Comparison of ENCODE assay signal across 10 cellular contexts in genomic region chr9:126375386-126375785, GRCh38. TPM values are rescaled to one million over a fixed set of nuclear protein-coding genes. Genes with fewer than 3 reads are reported as not detected.
A peak's percentile ranks its signal among the peaks of the same experiment; 100 is the strongest.
DNase-seq lines count a peak whose midpoint lies in the region; ATAC-seq and TF ChIP-seq lines count a peak whose summit lies in the region.
"Had no signal": no experiment of that assay in that cellular context is flagged by ENCODE, and none has a peak within 500 bp of the region (broad histone marks: within the 10 kb centered on the region; RNA-seq: fewer than 3 reads in every experiment).

No MANE protein-coding gene starts in this region.

- no peak for ATAC-seq in GM19023 (IDR thresholded peaks at IDR 0.05; ENCODE audit: unreplicated experiment)
- ATAC-seq: activated naive CD4-positive, alpha-beta T cell treated with anti-CD3 and anti-CD28 coated beads, Interleukin-2, amount 50 U/mL, for 72 hours had no signal

- H3K4me1 Mint-ChIP-seq in dendritic cell treated with granulocyte-macrophage colony-stimulating factor and Interleukin-4, amounts not matched to agents 40 ng/mL and 50 ng/mL, for 4 days (ENCODE audit: low read depth) = peaks cover 87% of the 10 kb centered on the region
- H3K4me1 Mint-ChIP-seq in activated T-helper 1 cell treated with anti-CD3 and anti-CD28 coated beads, Interleukin-12 subunit alpha, Interleukin-12 subunit beta, Interleukin-2, Interleukin-4 antibody, amounts not matched to agents 30 ng/mL and 10 ng/mL and 1 ng/mL, durations not matched to agents 14 hours and 24 hours and 36 hours (ENCODE audit: low read depth) = peaks cover 25% of the 10 kb centered on the region

- H3K36me3 ChIP-seq in BJ (ENCODE audit: control insufficient read depth, insufficient read depth, low read length) (no peaks in the 10 kb centered on the region), muscle layer of duodenum (ENCODE audit: control insufficient read depth in 1 of 2, insufficient read depth in 2 of 2, low read length in 2 of 2) (no peaks in the 10 kb centered on the region)

- H3K9me3 Mint-ChIP-seq in dendritic cell treated with granulocyte-macrophage colony-stimulating factor and Interleukin-4, amounts not matched to agents 40 ng/mL and 50 ng/mL, for 4 days = no peaks in the 10 kb centered on the region
- H3K9me3 Mint-ChIP-seq in activated T-helper 1 cell treated with anti-CD3 and anti-CD28 coated beads, Interleukin-12 subunit alpha, Interleukin-12 subunit beta, Interleukin-2, Interleukin-4 antibody, amounts not matched to agents 30 ng/mL and 10 ng/mL and 1 ng/mL, durations not matched to agents 14 hours and 24 hours and 36 hours = no peaks in the 10 kb centered on the region
- H3K9me3 Mint-ChIP-seq: activated naive CD4-positive, alpha-beta T cell treated with anti-CD3 and anti-CD28 coated beads, Interleukin-2, amount 50 U/mL, for 72 hours had no signal

- TF ChIP-seq CTCF in BJ (IDR thresholded peaks at IDR 0.05; ENCODE audit: insufficient read depth, low read depth, low read length) = 0 out of 2 replicates have a peak, but pooled peaks have one; percentile 20

- peaks cover 57% of the 10 kb centered on the region for H3K36me3 Mint-ChIP-seq in dendritic cell treated with granulocyte-macrophage colony-stimulating factor and Interleukin-4, amounts not matched to agents 40 ng/mL and 50 ng/mL, for 4 days (ENCODE audit: low read depth)
- H3K36me3 Mint-ChIP-seq in activated T-helper 1 cell treated with anti-CD3 and anti-CD28 coated beads, Interleukin-12 subunit alpha, Interleukin-12 subunit beta, Interleukin-2, Interleukin-4 antibody, amounts not matched to agents 30 ng/mL and 10 ng/mL and 1 ng/mL, durations not matched to agents 14 hours and 24 hours and 36 hours (ENCODE audit: low read depth) = no peaks in the 10 kb centered on the region
- H3K36me3 Mint-ChIP-seq: activated naive CD4-positive, alpha-beta T cell treated with anti-CD3 and anti-CD28 coated beads, Interleukin-2, amount 50 U/mL, for 72 hours had no signal

- CTCF ChIA-PET in BJ (lab: Yijun Ruan, JAX) = interaction anchor here (1.1 kb wide), 2 partner anchors 21 to 23 kb away, joined by 3 to 6 read pairs; no protein-coding TSS in a partner anchor

- intact Hi-C loops in dendritic cell treated with granulocyte-macrophage colony-stimulating factor and Interleukin-4, amounts not matched to agents 40 ng/mL and 50 ng/mL, for 4 days (cut with micrococcal nuclease) = no loop called here
- intact Hi-C loops in activated T-helper 1 cell treated with anti-CD3 and anti-CD28 coated beads, Interleukin-12 subunit alpha, Interleukin-12 subunit beta, Interleukin-2, Interleukin-4 antibody, amounts not matched to agents 30 ng/mL and 10 ng/mL and 1 ng/mL, durations not matched to agents 14 hours and 24 hours and 36 hours (cut with micrococcal nuclease) = no loop called here

- peak overlapping the region; percentile 18 for H3K27ac ChIP-seq in muscle layer of duodenum (ENCODE audit: low read length)

- DNase-seq in BJ (ENCODE audit: low read depth) (no peak), MV-4-11 (lab: John Stamatoyannopoulos, UW) (peak; percentile 74), epidermal melanocyte (ENCODE audit: insufficient read length, low spot score) (no peak)
- no peak for DNase-seq in activated T-helper 1 cell treated with anti-CD3 and anti-CD28 coated beads, Interleukin-12 subunit alpha, Interleukin-12 subunit beta, Interleukin-2, Interleukin-4 antibody, amounts not matched to agents 30 ng/mL and 10 ng/mL and 1 ng/mL, durations not matched to agents 14 hours and 24 hours and 36 hours (ENCODE audit: low spot score)
- DNase-seq in stimulated activated CD4-positive, alpha-beta T cell treated with anti-CD3 and anti-CD28 coated beads, Interleukin-2, amount 100 ng/mL, for 24 hours = no peak

- H3K27me3 ChIP-seq in BJ (ENCODE audit: control insufficient read depth, insufficient read depth, low read length) = no peaks in the 10 kb centered on the region
- H3K27me3 ChIP-seq in muscle layer of duodenum (ENCODE audit: low read depth, low read length) = no peaks in the 10 kb centered on the region

- H3K4me1 ChIP-seq in muscle layer of duodenum (ENCODE audit: control insufficient read depth in 1 of 2, insufficient read depth in 2 of 2, low read length in 2 of 2) = peaks cover 11 to 23% of the 10 kb centered on the region in 2 donors

- no peaks in the 10 kb centered on the region for H3K9me3 ChIP-seq in muscle layer of duodenum (ENCODE audit: control insufficient read depth in 1 of 2, low read length in 2 of 2)

- no peaks in the 10 kb centered on the region for H3K27me3 Mint-ChIP-seq in dendritic cell treated with granulocyte-macrophage colony-stimulating factor and Interleukin-4, amounts not matched to agents 40 ng/mL and 50 ng/mL, for 4 days
- peaks cover 7% of the 10 kb centered on the region for H3K27me3 Mint-ChIP-seq in activated T-helper 1 cell treated with anti-CD3 and anti-CD28 coated beads, Interleukin-12 subunit alpha, Interleukin-12 subunit beta, Interleukin-2, Interleukin-4 antibody, amounts not matched to agents 30 ng/mL and 10 ng/mL and 1 ng/mL, durations not matched to agents 14 hours and 24 hours and 36 hours (ENCODE audit: insufficient read depth)

- peak overlapping the region; percentile 24 for H3K4me3 Mint-ChIP-seq in dendritic cell treated with granulocyte-macrophage colony-stimulating factor and Interleukin-4, amounts not matched to agents 40 ng/mL and 50 ng/mL, for 4 days
- H3K4me3 Mint-ChIP-seq in activated T-helper 1 cell treated with anti-CD3 and anti-CD28 coated beads, Interleukin-12 subunit alpha, Interleukin-12 subunit beta, Interleukin-2, Interleukin-4 antibody, amounts not matched to agents 30 ng/mL and 10 ng/mL and 1 ng/mL, durations not matched to agents 14 hours and 24 hours and 36 hours = no peak overlapping the region

- peak overlapping the region; percentile 75 for H3K27ac Mint-ChIP-seq in dendritic cell treated with granulocyte-macrophage colony-stimulating factor and Interleukin-4, amounts not matched to agents 40 ng/mL and 50 ng/mL, for 4 days
- no peak overlapping the region for H3K27ac Mint-ChIP-seq in activated T-helper 1 cell treated with anti-CD3 and anti-CD28 coated beads, Interleukin-12 subunit alpha, Interleukin-12 subunit beta, Interleukin-2, Interleukin-4 antibody, amounts not matched to agents 30 ng/mL and 10 ng/mL and 1 ng/mL, durations not matched to agents 14 hours and 24 hours and 36 hours
- H3K27ac Mint-ChIP-seq: activated naive CD4-positive, alpha-beta T cell treated with anti-CD3 and anti-CD28 coated beads, Interleukin-2, amount 50 U/mL, for 72 hours had no signal

- H3K4me3 ChIP-seq in BJ (ENCODE audit: low read depth, low read length) = no peak overlapping the region
- no peak overlapping the region for H3K4me3 ChIP-seq in muscle layer of duodenum (ENCODE audit: low read depth in 1 of 2, low read length in 2 of 2)
- H3K4me3 ChIP-seq: lung had no signal

- POLR2A ChIA-PET in BJ (lab: Charles Lee) = no interaction called here

RNA-seq across cellular contexts. Expression of gene MVB12B, which starts 48.8 kb away (rescaled TPM):
- 2.1 and 2.7 TPM in 2 replicates for polyA plus RNA-seq in BJ (2011; rRNA removed)
- 5.1 and 6.4 TPM in 2 replicates for polyA minus RNA-seq in BJ (2011; rRNA and poly(A)+ RNA removed)
- total RNA-seq in activated T-helper 1 cell treated with anti-CD3 and anti-CD28 coated beads, Interleukin-12 subunit alpha, Interleukin-12 subunit beta, Interleukin-2, Interleukin-4 antibody, amounts not matched to agents 30 ng/mL and 10 ng/mL and 1 ng/mL, durations not matched to agents 14 hours and 24 hours and 36 hours = 1.1 and 1.9 TPM in 2 replicates
